24 cellular contexts compared by ENCODE assay signal in genomic region chr15:97071658-97072057, GRCh38.
"Had no signal": no experiment of that assay in that cellular context is flagged by ENCODE, and none has a peak within 500 bp of the region (broad histone marks: within the 10 kb centered on the region; RNA-seq: fewer than 3 reads in every experiment).

No MANE protein-coding gene starts in this region.

- H3K9me3 ChIP-seq: ascending aorta, body of pancreas had no signal

- H3K27me3 Mint-ChIP-seq: activated B cell treated with CpG ODN at 0.5 μM for 24 hours; activated CD4-positive, alpha-beta memory T cell treated with anti-CD3 and anti-CD28 coated beads for 36 hours; activated CD4-positive, alpha-beta T cell treated with anti-CD3 and anti-CD28 coated beads, Interleukin-2, amount 10 ng/mL, durations not matched to agents 7 days and 5 days; activated naive CD8-positive, alpha-beta T cell treated with anti-CD3 and anti-CD28 coated beads, Interleukin-2, amount 50 U/mL, for 24 hours; T-helper 17 cell had no signal

- H3K27ac Mint-ChIP-seq: activated B cell treated with CpG ODN at 0.5 μM for 24 hours; activated CD4-positive, alpha-beta memory T cell treated with anti-CD3 and anti-CD28 coated beads for 36 hours; activated CD4-positive, alpha-beta T cell treated with anti-CD3 and anti-CD28 coated beads, Interleukin-2, amount 10 ng/mL, durations not matched to agents 7 days and 5 days; activated naive CD4-positive, alpha-beta T cell treated with anti-CD3 and anti-CD28 coated beads, Interleukin-2, amount 50 U/mL, for 72 hours; activated naive CD8-positive, alpha-beta T cell treated with anti-CD3 and anti-CD28 coated beads, Interleukin-2, amount 50 U/mL, for 24 hours; T-helper 17 cell had no signal

- H3K4me3 ChIP-seq: ascending aorta, body of pancreas had no signal

- H3K4me3 Mint-ChIP-seq: activated B cell treated with CpG ODN at 0.5 μM for 24 hours; activated CD4-positive, alpha-beta memory T cell treated with anti-CD3 and anti-CD28 coated beads for 36 hours; activated CD4-positive, alpha-beta T cell treated with anti-CD3 and anti-CD28 coated beads, Interleukin-2, amount 10 ng/mL, durations not matched to agents 7 days and 5 days; activated naive CD8-positive, alpha-beta T cell treated with anti-CD3 and anti-CD28 coated beads, Interleukin-2, amount 50 U/mL, for 24 hours; activated T-cell treated with anti-CD3 and anti-CD28 coated beads, Interleukin-2, amount 50 U/mL, for 4 hours; T-helper 17 cell had no signal

- H3K36me3 Mint-ChIP-seq: activated CD4-positive, alpha-beta memory T cell treated with anti-CD3 and anti-CD28 coated beads for 36 hours; activated naive CD4-positive, alpha-beta T cell treated with anti-CD3 and anti-CD28 coated beads, Interleukin-2, amount 50 U/mL, for 72 hours had no signal

- ATAC-seq: activated naive CD4-positive, alpha-beta T cell treated with anti-CD3 and anti-CD28 coated beads, Interleukin-2, amount 50 U/mL, for 72 hours; activated naive CD8-positive, alpha-beta T cell treated with anti-CD3 and anti-CD28 coated beads, Interleukin-2, amount 50 U/mL, for 24 hours; activated T-cell treated with anti-CD3 and anti-CD28 coated beads, Interleukin-2, amount 50 U/mL, for 4 hours; body of pancreas; T-helper 17 cell had no signal

- DNase-seq: activated B cell treated with CpG ODN at 0.5 μM for 24 hours; activated CD4-positive, alpha-beta memory T cell treated with anti-CD3 and anti-CD28 coated beads for 36 hours; activated CD4-positive, alpha-beta T cell treated with anti-CD3 and anti-CD28 coated beads, Interleukin-2, amount 10 ng/mL, durations not matched to agents 7 days and 5 days; activated CD8-positive, alpha-beta memory T cell treated with anti-CD3 and anti-CD28 coated beads for 24 hours; activated effector memory CD4-positive, alpha-beta T cell treated with anti-CD3 and anti-CD28 coated beads, Interleukin-2, amount 50 U/mL, for 16 hours; activated naive CD4-positive, alpha-beta T cell treated with Interleukin-2 at 50 U/mL for 16 hours; activated naive CD8-positive, alpha-beta T cell treated with anti-CD3 and anti-CD28 coated beads, Interleukin-2, amount 50 U/mL, for 24 hours; activated T-cell treated with anti-CD3 and anti-CD28 coated beads, Interleukin-2, amount 50 U/mL, for 4 hours; amniotic stem cell; body of pancreas; central memory CD4-positive, alpha-beta T cell; NCI-H1048; NCI-H1417; NCI-H1930; NCI-H2171 treated with DMSO at 0.1 percent for 48 hours; NCI-H226; NCI-H526; NCI-H774; SIG-M5; T-helper 17 cell; T-helper 9 cell had no signal

- H3K4me1 Mint-ChIP-seq: activated B cell treated with CpG ODN at 0.5 μM for 24 hours; activated CD4-positive, alpha-beta T cell treated with anti-CD3 and anti-CD28 coated beads, Interleukin-2, amount 10 ng/mL, durations not matched to agents 7 days and 5 days; activated naive CD8-positive, alpha-beta T cell treated with anti-CD3 and anti-CD28 coated beads, Interleukin-2, amount 50 U/mL, for 24 hours; T-helper 17 cell had no signal

- H3K27ac ChIP-seq: ascending aorta, body of pancreas, KMS-11 had no signal

- H3K36me3 ChIP-seq: ascending aorta had no signal

- H3K27me3 ChIP-seq: ascending aorta, body of pancreas had no signal

- H3K4me1 ChIP-seq: ascending aorta, body of pancreas had no signal
